In the genomic region with DNA sequence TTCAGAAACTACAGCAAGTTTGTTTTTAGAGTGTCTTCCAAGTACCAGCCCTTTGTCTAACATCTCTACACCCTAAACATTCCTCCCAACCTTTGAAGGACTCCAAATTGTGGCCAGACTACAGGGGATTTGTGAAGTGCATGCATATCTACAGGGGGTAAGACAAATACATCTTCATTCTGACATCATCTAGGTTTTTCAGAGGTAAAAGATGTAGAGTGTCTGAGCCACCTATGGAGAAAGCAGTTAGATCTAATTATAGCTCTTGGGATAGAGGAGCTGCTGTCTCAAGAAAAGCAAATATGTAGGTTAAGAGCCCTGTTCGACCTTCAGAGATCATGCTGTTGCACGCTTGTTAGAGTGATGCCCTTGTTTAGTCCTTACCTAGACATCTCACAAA, we compare ENCODE assay signal across 1 cellular context.
TF ChIP-seq lines count a peak whose summit lies in the region.

No MANE protein-coding gene starts in this region.

TF ChIP-seq in HEK293, 187 proteins besides CTCF, POLR2A, EP300 and RAD21 (continued from another document):
- TF ChIP-seq ZNF692 (tag by site-specific recombination; IDR thresholded peaks at IDR 0.05), result no peak
- peak; percentile 89 for TF ChIP-seq ZIC2 (tag by site-specific recombination; IDR thresholded peaks at IDR 0.05)
